In the genomic region with DNA sequence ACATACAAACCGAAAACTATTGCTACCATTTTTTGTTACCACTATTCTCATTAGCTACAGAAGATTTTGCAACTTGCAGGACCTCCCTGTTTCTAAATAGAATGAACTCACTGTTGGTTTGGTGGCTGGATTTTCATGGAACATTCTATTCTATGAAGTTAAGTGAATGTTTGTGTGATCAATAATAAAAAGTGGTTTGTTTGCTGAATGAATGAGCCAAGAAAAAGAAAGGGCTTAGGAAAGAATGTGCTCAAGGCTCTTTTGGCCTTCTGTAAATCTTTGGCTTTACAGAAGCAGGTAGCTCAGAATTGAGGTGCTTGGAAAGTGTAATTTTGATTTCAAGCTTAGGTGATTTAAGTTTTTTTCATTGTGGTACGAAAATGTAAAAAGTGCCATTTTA, we compare ENCODE assay signal across 4 cellular contexts. TPM values are rescaled to one million over a fixed set of nuclear protein-coding genes. Genes with fewer than 3 reads are reported as not detected.
"Had no signal": no experiment of that assay in that cellular context is flagged by ENCODE, and none has a peak within 500 bp of the region (broad histone marks: within the 10 kb centered on the region; RNA-seq: fewer than 3 reads in every experiment).

No MANE protein-coding gene starts in this region.

- DNase-seq: GDM1, GF-D8 had no signal

- ATAC-seq: GM12878 had no signal

- H3K4me3 ChIP-seq: GM12878 had no signal

RNA-seq across cellular contexts. Expression of gene SCGB1D2, which starts 5.9 kb away (rescaled TPM):
- total RNA-seq: G401, GM12878 had no signal

RNA-seq across cellular contexts. Expression of gene SCGB2A1, which starts 27.7 kb away (rescaled TPM):
- total RNA-seq: G401, GM12878 had no signal

RNA-seq across cellular contexts. Expression of gene SCGB2A2, which starts 33.8 kb away (rescaled TPM):
- total RNA-seq: G401, GM12878 had no signal

RNA-seq across cellular contexts. Expression of gene SCGB1D1, which starts 46.2 kb away (rescaled TPM):
- total RNA-seq: G401, GM12878 had no signal
